ENCODE assay signal across 8 cellular contexts in the genomic region with DNA sequence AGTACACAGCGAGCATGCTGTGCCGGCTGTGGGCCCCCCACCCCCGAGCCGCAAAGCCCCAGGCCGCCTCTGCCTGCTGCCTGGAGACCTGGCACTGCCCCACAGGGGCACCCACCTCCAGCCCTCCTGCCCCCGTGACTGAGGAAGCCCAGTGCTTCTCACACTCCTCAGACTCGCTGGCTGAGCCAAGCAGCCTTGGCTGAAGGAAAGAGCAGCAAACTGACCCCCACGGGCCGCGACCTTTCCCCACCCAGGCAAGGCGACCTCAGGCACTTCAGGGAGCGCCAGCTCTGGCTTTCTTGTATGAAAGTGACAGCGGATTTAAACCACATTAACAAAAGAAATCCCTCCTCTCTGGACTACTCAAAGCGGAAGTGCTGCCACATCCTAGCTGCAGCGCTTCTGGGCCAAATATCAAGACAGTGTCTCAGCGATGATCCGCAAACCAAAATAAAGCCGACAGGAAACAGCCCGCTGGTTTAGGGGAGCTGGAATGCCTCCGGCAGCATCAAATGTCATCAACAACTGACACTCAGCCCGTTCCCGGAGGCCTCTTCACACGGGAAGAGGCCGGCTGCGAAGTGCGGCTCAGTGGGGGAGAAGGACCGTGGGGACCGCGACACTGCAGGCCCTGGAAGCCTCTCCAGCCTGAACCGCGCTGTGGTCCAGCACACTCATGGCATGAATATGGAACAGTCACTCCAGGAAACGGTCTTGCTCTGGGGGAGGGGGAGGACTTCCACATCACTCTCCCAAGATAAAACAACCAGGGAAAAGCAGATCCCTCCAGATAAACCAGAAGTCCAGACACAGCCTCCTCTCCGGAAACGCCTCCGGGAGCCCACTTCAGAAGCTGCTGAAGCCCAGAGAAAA. TPM values are rescaled to one million over a fixed set of nuclear protein-coding genes. Genes with fewer than 3 reads are reported as not detected.
DNase-seq lines count a peak whose midpoint lies in the region; ATAC-seq and TF ChIP-seq lines count a peak whose summit lies in the region.

No MANE protein-coding gene starts in this region.

- POLR2A ChIA-PET in WTC11 (lab: Charles Lee): interaction anchor here (0.6 kb wide), 1 partner anchor 14 kb away, joined by 3 read pairs; no protein-coding TSS in a partner anchor

- CTCF ChIA-PET in WTC11 (lab: Charles Lee): interaction anchor here (0.7 to 2.5 kb wide), 3 partner anchors 18 to 98 kb away, joined by 3 to 8 read pairs (median 3); no protein-coding TSS in a partner anchor

- peak; percentile 71 for DNase-seq in stimulated activated CD4-positive, alpha-beta T cell treated with anti-CD3 and anti-CD28 coated beads, Interleukin-15, amount 100 ng/mL, for 24 hours
- no peak for DNase-seq in stimulated activated CD4-positive, alpha-beta T cell treated with anti-CD3 and anti-CD28 coated beads, Interleukin-4, amount 100 ng/mL, for 1 hour
- DNase-seq in NCI-H1092 treated with DMSO at 0.1 percent for 48 hours (lab: John Stamatoyannopoulos, UW): peak; percentile 52
- DNase-seq in WTC11 (ENCODE audit: low spot score): no peak
- DNase-seq in dermis blood vessel endothelial cell: peak; percentile 75
- no peak for DNase-seq in lower leg skin (ENCODE audit: low spot score in 2 of 2)
- DNase-seq in stimulated activated naive CD4-positive, alpha-beta T cell (lab: John Stamatoyannopoulos, UW): peak; percentile 27 to 83 (median 70)
- no peak for DNase-seq in NCI-H69 (lab: John Stamatoyannopoulos, UW)

- intact Hi-C loops in lower leg skin (cut with DNase I; ENCODE audit: low total_unique reads): no loop called here

- no peak for TF ChIP-seq POLR2A in lower leg skin (IDR thresholded peaks at IDR 0.05)

- H3K36me3 Mint-ChIP-seq in WTC11: no peaks in the 10 kb centered on the region

- whole genome bisulfite sequencing in lower leg skin, 2 donors: 8 to 13% methylated on average over 27 to 35 of the region's 35 CpGs

- no peak for ATAC-seq in WTC11

- H3K9me3 Mint-ChIP-seq in WTC11: no peaks in the 10 kb centered on the region

- peak overlapping the region; percentile 69 for H3K4me3 ChIP-seq in lower leg skin (ENCODE audit: low read depth, poor library complexity, severe bottlenecking)

- peak overlapping the region; percentile 46; the same call in 1 of the 2 replicates for H3K27ac Mint-ChIP-seq in WTC11

- H3K4me3 Mint-ChIP-seq in WTC11: peak overlapping the region; percentile 93

- peaks cover 54% of the 10 kb centered on the region for H3K4me1 Mint-ChIP-seq in WTC11

- peaks cover 10% of the 10 kb centered on the region for H3K27me3 Mint-ChIP-seq in WTC11 (ENCODE audit: low read depth)

- TF ChIP-seq CTCF in WTC11 (IDR thresholded peaks at IDR 0.05) (no peak), lower leg skin (IDR thresholded peaks at IDR 0.05) (no peak)

TF ChIP-seq in WTC11, 78 proteins besides CTCF, POLR2A, EP300 and RAD21:
- TF ChIP-seq, protein P1, sequence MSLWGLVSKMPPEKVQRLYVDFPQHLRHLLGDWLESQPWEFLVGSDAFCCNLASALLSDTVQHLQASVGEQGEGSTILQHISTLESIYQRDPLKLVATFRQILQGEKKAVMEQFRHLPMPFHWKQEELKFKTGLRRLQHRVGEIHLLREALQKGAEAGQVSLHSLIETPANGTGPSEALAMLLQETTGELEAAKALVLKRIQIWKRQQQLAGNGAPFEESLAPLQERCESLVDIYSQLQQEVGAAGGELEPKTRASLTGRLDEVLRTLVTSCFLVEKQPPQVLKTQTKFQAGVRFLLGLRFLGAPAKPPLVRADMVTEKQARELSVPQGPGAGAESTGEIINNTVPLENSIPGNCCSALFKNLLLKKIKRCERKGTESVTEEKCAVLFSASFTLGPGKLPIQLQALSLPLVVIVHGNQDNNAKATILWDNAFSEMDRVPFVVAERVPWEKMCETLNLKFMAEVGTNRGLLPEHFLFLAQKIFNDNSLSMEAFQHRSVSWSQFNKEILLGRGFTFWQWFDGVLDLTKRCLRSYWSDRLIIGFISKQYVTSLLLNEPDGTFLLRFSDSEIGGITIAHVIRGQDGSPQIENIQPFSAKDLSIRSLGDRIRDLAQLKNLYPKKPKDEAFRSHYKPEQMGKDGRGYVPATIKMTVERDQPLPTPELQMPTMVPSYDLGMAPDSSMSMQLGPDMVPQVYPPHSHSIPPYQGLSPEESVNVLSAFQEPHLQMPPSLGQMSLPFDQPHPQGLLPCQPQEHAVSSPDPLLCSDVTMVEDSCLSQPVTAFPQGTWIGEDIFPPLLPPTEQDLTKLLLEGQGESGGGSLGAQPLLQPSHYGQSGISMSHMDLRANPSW (CRISPR knock-in tag; conservative IDR thresholded peaks at IDR 0.05; ENCODE audit: low read depth): no peak
- TF ChIP-seq SP1 (CRISPR knock-in tag; conservative IDR thresholded peaks at IDR 0.05): 0 out of 2 replicates have a peak, but pooled peaks have one; percentile 10

RNA-seq across cellular contexts. Expression of a gene that starts 1.5 kb away (rescaled TPM):
- total RNA-seq in WTC11 (2021) (16.5 to 22.3 TPM (median 16.9 TPM) in 3 replicates), dermis blood vessel endothelial cell (35.4 and 51.4 TPM in 2 replicates), lower leg skin (10 to 100 TPM; 12.9 to 30.5 (median 24.2) TPM)

RNA-seq across cellular contexts. Expression of a gene that starts 48.1 kb away (rescaled TPM):
- total RNA-seq in WTC11 (2021) (not detected in 3 replicates), dermis blood vessel endothelial cell (not detected in 2 replicates), lower leg skin (not detected)

Comparison
In these comparisons a context has a peak if more than half of its experiments do, and no peak if none do; other contexts are left out.
1. DNase-seq: peak in stimulated activated CD4-positive, alpha-beta T cell treated with anti-CD3 and anti-CD28 coated beads, Interleukin-15, amount 100 ng/mL, for 24 hours (single experiment), NCI-H1092 treated with DMSO at 0.1 percent for 48 hours (single experiment), dermis blood vessel endothelial cell (single experiment) and stimulated activated naive CD4-positive, alpha-beta T cell (6 of 6); none in stimulated activated CD4-positive, alpha-beta T cell treated with anti-CD3 and anti-CD28 coated beads, Interleukin-4, amount 100 ng/mL, for 1 hour (single experiment), WTC11 (single experiment), lower leg skin (0 of 2) and NCI-H69 (single experiment).